1 cellular context compared by ENCODE assay signal in the genomic region with DNA sequence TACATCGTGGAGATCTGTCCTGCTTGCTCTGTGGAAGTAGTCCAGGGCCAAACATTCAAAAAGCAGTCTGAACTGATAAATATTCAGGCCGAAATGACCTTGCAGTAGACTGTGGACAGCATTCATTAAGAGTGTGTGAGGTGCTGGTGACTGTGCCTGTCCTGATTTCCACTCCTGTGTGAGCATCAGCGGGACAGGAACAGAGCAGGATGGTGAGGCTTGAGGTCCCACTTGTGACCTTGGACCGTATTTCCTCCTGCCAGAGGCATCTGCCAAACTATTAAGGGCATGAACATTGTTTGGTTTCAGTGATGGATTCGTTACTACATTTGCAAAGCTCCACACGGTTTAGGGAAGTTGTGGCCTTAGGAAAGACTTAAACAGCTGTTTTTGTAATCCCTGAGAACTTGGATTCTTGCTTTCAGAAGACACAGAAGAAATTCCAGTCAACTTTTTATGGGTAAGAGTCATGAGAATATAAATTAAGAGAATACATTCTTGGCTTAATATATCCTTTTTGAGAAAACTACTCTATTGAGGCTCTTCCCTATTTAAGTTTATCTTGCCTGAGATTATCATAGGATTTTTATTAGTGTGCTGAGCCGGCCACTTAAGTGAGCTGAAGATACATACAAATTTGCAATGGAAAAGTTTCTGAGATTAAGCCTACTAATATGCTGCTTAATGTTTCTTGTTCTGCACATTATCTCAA.
TF ChIP-seq lines count a peak whose summit lies in the region.

No MANE protein-coding gene starts in this region.

TF ChIP-seq in HepG2, 621 proteins besides CTCF, POLR2A, EP300 and RAD21 (continued from another document):
- TF ChIP-seq PAXIP1 (CRISPR knock-in tag; conservative IDR thresholded peaks at IDR 0.05) = 0 out of 2 replicates have a peak, but pooled peaks have one; percentile 23
- no peak for TF ChIP-seq PHB2 (IDR thresholded peaks at IDR 0.05; ENCODE audit: partially characterized antibody)
- no peak for TF ChIP-seq ZBTB3 (CRISPR knock-in tag; IDR thresholded peaks at IDR 0.05; ENCODE audit: borderline replicate concordance, low read depth)
- TF ChIP-seq ZNF800 (CRISPR knock-in tag; IDR thresholded peaks at IDR 0.05) = no peak
- TF ChIP-seq, protein P1, sequence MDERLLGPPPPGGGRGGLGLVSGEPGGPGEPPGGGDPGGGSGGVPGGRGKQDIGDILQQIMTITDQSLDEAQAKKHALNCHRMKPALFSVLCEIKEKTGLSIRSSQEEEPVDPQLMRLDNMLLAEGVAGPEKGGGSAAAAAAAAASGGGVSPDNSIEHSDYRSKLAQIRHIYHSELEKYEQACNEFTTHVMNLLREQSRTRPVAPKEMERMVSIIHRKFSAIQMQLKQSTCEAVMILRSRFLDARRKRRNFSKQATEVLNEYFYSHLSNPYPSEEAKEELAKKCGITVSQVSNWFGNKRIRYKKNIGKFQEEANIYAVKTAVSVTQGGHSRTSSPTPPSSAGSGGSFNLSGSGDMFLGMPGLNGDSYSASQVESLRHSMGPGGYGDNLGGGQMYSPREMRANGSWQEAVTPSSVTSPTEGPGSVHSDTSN (CRISPR knock-in tag; IDR thresholded peaks at IDR 0.05) = no peak
- no peak for TF ChIP-seq MED1 (CRISPR knock-in tag; IDR thresholded peaks at IDR 0.05)
- TF ChIP-seq, protein P2, sequence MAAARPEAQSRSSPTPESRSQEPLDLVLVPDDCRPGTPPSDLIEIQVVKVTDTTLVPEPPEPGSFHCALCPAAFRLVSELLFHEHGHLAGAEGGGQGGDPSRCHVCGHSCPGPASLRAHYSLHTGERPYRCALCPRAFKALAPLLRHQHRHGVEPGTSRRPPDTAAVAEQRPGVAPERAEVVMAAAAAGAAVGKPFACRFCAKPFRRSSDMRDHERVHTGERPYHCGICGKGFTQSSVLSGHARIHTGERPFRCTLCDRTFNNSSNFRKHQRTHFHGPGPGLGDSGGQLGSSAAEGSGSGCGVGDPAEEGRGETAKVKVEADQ (CRISPR knock-in tag; IDR thresholded peaks at IDR 0.05; ENCODE audit: borderline replicate concordance) = no peak
- TF ChIP-seq ATF4 (CRISPR knock-in tag; IDR thresholded peaks at IDR 0.05) = no peak
- no peak for TF ChIP-seq KDM4B (CRISPR knock-in tag; IDR thresholded peaks at IDR 0.05)
- peak; percentile 18 for TF ChIP-seq TEAD3 (CRISPR knock-in tag; optimal IDR thresholded peaks at IDR 0.05; ENCODE audit: borderline replicate concordance)
- TF ChIP-seq ZNF274 (CRISPR knock-in tag; IDR thresholded peaks at IDR 0.05) = no peak
- TF ChIP-seq STAG1 (CRISPR knock-in tag; IDR thresholded peaks at IDR 0.05) = no peak
- TF ChIP-seq ZC3H13 (CRISPR knock-in tag; IDR thresholded peaks at IDR 0.05) = no peak
- TF ChIP-seq ZBTB2 (CRISPR knock-in tag; IDR thresholded peaks at IDR 0.05; ENCODE audit: low read depth) = no peak
- TF ChIP-seq ZNF292 (CRISPR knock-in tag; IDR thresholded peaks at IDR 0.05; ENCODE audit: borderline replicate concordance, low read depth) = peak; percentile 62; the same call in 1 of the 2 replicates
- TF ChIP-seq ZNF839 (CRISPR knock-in tag; IDR thresholded peaks at IDR 0.05; ENCODE audit: borderline replicate concordance) = no peak
- TF ChIP-seq SIX4 (CRISPR knock-in tag; IDR thresholded peaks at IDR 0.05) = no peak
- no peak for TF ChIP-seq NR2F2 (IDR thresholded peaks at IDR 0.05; ENCODE audit: borderline replicate concordance, low read depth)
- no peak for TF ChIP-seq ARID3A (IDR thresholded peaks at IDR 0.05; ENCODE audit: low read depth, low read length)
- TF ChIP-seq KDM3A (CRISPR knock-in tag; IDR thresholded peaks at IDR 0.05; ENCODE audit: low read depth) = no peak
- 0 out of 2 replicates have a peak, but pooled peaks have one; percentile 25 for TF ChIP-seq GFI1 (CRISPR knock-in tag; IDR thresholded peaks at IDR 0.05; ENCODE audit: borderline replicate concordance)
- peak; percentile 62 for TF ChIP-seq RBM22 (optimal IDR thresholded peaks at IDR 0.05; ENCODE audit: low read length)
- no peak for TF ChIP-seq NRL (CRISPR knock-in tag; IDR thresholded peaks at IDR 0.05; ENCODE audit: borderline replicate concordance)
- TF ChIP-seq ZFY (CRISPR knock-in tag; IDR thresholded peaks at IDR 0.05) = 0 out of 2 replicates have a peak, but pooled peaks have one; percentile 21
- TF ChIP-seq STAT6 (CRISPR knock-in tag; IDR thresholded peaks at IDR 0.05; ENCODE audit: borderline replicate concordance) = no peak
- no peak for TF ChIP-seq ZNF792 (CRISPR knock-in tag; IDR thresholded peaks at IDR 0.05)
- TF ChIP-seq ZBTB4 (CRISPR knock-in tag; IDR thresholded peaks at IDR 0.05; ENCODE audit: borderline replicate concordance) = no peak
- no peak for TF ChIP-seq ZNF333 (CRISPR knock-in tag; IDR thresholded peaks at IDR 0.05; ENCODE audit: borderline replicate concordance)
- TF ChIP-seq AHR (CRISPR knock-in tag; IDR thresholded peaks at IDR 0.05) = no peak
- peak; percentile 41; the same call in 1 of the 2 replicates for TF ChIP-seq SALL1 (CRISPR knock-in tag; IDR thresholded peaks at IDR 0.05)
- no peak for TF ChIP-seq SMAD3 (CRISPR knock-in tag; IDR thresholded peaks at IDR 0.05)
- no peak for TF ChIP-seq SNRNP70 (IDR thresholded peaks at IDR 0.05; ENCODE audit: low read depth, low read length)
- no peak for TF ChIP-seq KLF6 (CRISPR knock-in tag; IDR thresholded peaks at IDR 0.05)
